Comparison of ENCODE assay signal across 9 cellular contexts in genomic region chr9:133184971-133185370, GRCh38. TPM values are rescaled to one million over a fixed set of nuclear protein-coding genes. Genes with fewer than 3 reads are reported as not detected.
A peak's percentile ranks its signal among the peaks of the same experiment; 100 is the strongest.
DNase-seq lines count a peak whose midpoint lies in the region; ATAC-seq and TF ChIP-seq lines count a peak whose summit lies in the region.
"Had no signal": no experiment of that assay in that cellular context is flagged by ENCODE, and none has a peak within 500 bp of the region (broad histone marks: within the 10 kb centered on the region; RNA-seq: fewer than 3 reads in every experiment).

No MANE protein-coding gene starts in this region.

- H3K4me3 ChIP-seq in prostate gland = no peak overlapping the region
- H3K4me3 ChIP-seq: skin epidermis had no signal

- H3K27ac ChIP-seq in prostate gland = no peak overlapping the region
- H3K27ac ChIP-seq: skin epidermis had no signal

- no peaks in the 10 kb centered on the region for H3K27me3 ChIP-seq in prostate gland (replicated peaks; ENCODE audit: insufficient read depth)

- TF ChIP-seq CTCF in prostate gland (IDR thresholded peaks at IDR 0.05) = peak; percentile 17 to 78 (median 54)

- TF ChIP-seq POLR2A in prostate gland (IDR thresholded peaks at IDR 0.05) = no peak

- no peak overlapping the region for H3K27ac Mint-ChIP-seq in activated T-helper 17 cell treated with anti-CD3 and anti-CD28 coated beads, Interleukin-2, amount 50 U/mL, for 72 hours

- 4% methylated on average over 6 of the region's 8 CpGs for WGBS in prostate gland

- peak; percentile 76 for ATAC-seq in activated T-helper 17 cell treated with anti-CD3 and anti-CD28 coated beads, Interleukin-2, amount 50 U/mL, for 72 hours (replicated peaks)
- ATAC-seq in HG03571 (IDR thresholded peaks at IDR 0.05; ENCODE audit: unreplicated experiment) = no peak

- no peaks in the 10 kb centered on the region for H3K36me3 ChIP-seq in prostate gland

- no peaks in the 10 kb centered on the region for H3K9me3 Mint-ChIP-seq in activated T-helper 17 cell treated with anti-CD3 and anti-CD28 coated beads, Interleukin-2, amount 50 U/mL, for 72 hours

- DNase-seq in COLO829 (ENCODE audit: low spot score) (peak; percentile 87), HEK293T (ENCODE audit: extremely low spot score) (peak; percentile 63), NCI-H526 treated with DMSO at 0.1 percent for 48 hours (lab: John Stamatoyannopoulos, UW) (peak; percentile 21), glomerular visceral epithelial cell (ENCODE audit: extremely low spot score) (peak; percentile 67), prostate gland (ENCODE audit: low spot score) (peak; percentile 31), OCI-M2 (lab: John Stamatoyannopoulos, UW; ENCODE audit: unreplicated experiment) (no peak)

- peak overlapping the region; percentile 26 for H3K4me3 Mint-ChIP-seq in activated T-helper 17 cell treated with anti-CD3 and anti-CD28 coated beads, Interleukin-2, amount 50 U/mL, for 72 hours

- no peaks in the 10 kb centered on the region for H3K4me1 ChIP-seq in prostate gland (replicated peaks)

- CTCF ChIA-PET in HEK293T (lab: Yijun Ruan, JAX) = interaction anchor here (0.6 to 3.7 kb wide), 4 partner anchors 44 to 167 kb away, joined by 4 to 37 read pairs (median 4); no protein-coding TSS in a partner anchor

- POLR2A ChIA-PET in HEK293T (lab: Yijun Ruan, JAX) = no interaction called here

- peaks cover 16% of the 10 kb centered on the region for H3K4me1 Mint-ChIP-seq in activated T-helper 17 cell treated with anti-CD3 and anti-CD28 coated beads, Interleukin-2, amount 50 U/mL, for 72 hours

- H3K36me3 Mint-ChIP-seq in activated T-helper 17 cell treated with anti-CD3 and anti-CD28 coated beads, Interleukin-2, amount 50 U/mL, for 72 hours (ENCODE audit: low read depth) = no peaks in the 10 kb centered on the region

- H3K9me3 ChIP-seq in prostate gland = no peaks in the 10 kb centered on the region

- intact Hi-C loops in prostate gland (cut with DNase I) = loop anchor here (5.0 kb wide), 2 partner anchors 142 to 302 kb away; no protein-coding TSS in a partner anchor

- peaks cover 29% of the 10 kb centered on the region for H3K27me3 Mint-ChIP-seq in activated T-helper 17 cell treated with anti-CD3 and anti-CD28 coated beads, Interleukin-2, amount 50 U/mL, for 72 hours

TF ChIP-seq in HEK293T, 16 proteins besides CTCF, POLR2A, EP300 and RAD21:
- TF ChIP-seq ELF4 (IDR thresholded peaks at IDR 0.05) (no peak), FOXK2 (IDR thresholded peaks at IDR 0.05) (no peak), PKNOX1 (IDR thresholded peaks at IDR 0.05) (no peak), ARNT (IDR thresholded peaks at IDR 0.05) (no peak), SUZ12 (IDR thresholded peaks at IDR 0.05) (no peak), FOXM1 (IDR thresholded peaks at IDR 0.05; ENCODE audit: borderline replicate concordance) (no peak), CTBP1 (IDR thresholded peaks at IDR 0.05; ENCODE audit: borderline replicate concordance) (no peak), BHLHE40 (IDR thresholded peaks at IDR 0.05; ENCODE audit: borderline replicate concordance) (no peak), NFRKB (IDR thresholded peaks at IDR 0.05) (no peak), ZNF384 (IDR thresholded peaks at IDR 0.05) (no peak), TARDBP (IDR thresholded peaks at IDR 0.05) (no peak), LEF1 (IDR thresholded peaks at IDR 0.05; ENCODE audit: borderline replicate concordance) (no peak), SP1 (IDR thresholded peaks at IDR 0.05) (no peak), HDGF (IDR thresholded peaks at IDR 0.05; ENCODE audit: borderline replicate concordance) (no peak), L3MBTL2 (conservative IDR thresholded peaks at IDR 0.05) (no peak)

RNA-seq across cellular contexts. Expression of gene GBGT1, which starts 21.3 kb away (rescaled TPM):
- 1 to 10 TPM; 2.8 to 7.2 TPM for total RNA-seq in activated T-helper 17 cell treated with anti-CD3 and anti-CD28 coated beads, Interleukin-2, amount 50 U/mL, for 72 hours
- total RNA-seq in prostate gland = 10 to 100 TPM; 10.7 to 14.0 TPM

RNA-seq across cellular contexts. Expression of gene OBP2B, which starts 24.1 kb away (rescaled TPM):
- not detected for total RNA-seq in activated T-helper 17 cell treated with anti-CD3 and anti-CD28 coated beads, Interleukin-2, amount 50 U/mL, for 72 hours
- total RNA-seq in prostate gland = 10 to 100 TPM in 1 of 2 donors, 1 to 10 TPM in 1; 1.6 to 35.2 TPM
